In the genomic region with DNA sequence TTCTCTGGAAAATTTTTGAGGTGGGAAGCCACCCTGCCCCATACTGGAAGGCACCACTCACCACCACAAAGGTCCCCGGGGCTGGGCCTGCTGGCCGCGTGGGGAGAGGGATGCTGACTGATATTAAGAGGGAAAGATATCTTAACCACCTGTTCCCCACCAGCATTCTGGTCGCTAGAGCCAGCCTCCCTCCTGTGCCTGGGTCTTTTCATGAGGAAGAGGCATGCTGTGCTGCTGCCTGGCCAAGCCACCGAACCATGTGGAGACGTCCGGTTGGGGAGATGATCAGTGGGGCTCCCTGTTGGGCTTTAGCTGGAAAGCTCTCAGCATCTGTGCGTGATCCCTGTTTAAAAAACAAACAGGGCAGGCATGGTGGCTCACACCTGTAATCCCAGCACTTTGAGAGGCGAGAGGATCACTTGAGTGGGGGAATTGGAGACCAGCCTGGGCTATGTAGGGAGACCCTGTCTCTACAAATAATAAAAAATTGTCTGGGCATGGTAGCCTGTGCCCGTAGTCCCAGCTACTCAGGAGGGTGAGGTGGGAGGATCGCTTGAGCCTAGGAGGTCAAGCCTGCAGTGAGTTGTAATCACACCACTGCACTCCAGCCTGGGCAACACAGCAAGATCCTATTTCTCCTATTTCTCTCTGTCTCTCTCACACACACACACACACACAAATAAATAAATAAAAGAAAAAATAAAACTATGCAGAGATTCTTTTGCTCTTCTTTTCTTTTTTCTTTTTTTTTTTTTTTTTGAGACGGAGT, we compare ENCODE assay signal across 8 cellular contexts. TPM values are rescaled to one million over a fixed set of nuclear protein-coding genes. Genes with fewer than 3 reads are reported as not detected.
DNase-seq lines count a peak whose midpoint lies in the region; ATAC-seq, FAIRE-seq and TF ChIP-seq lines count a peak whose summit lies in the region.

No MANE protein-coding gene starts in this region.

- H3K27me3 ChIP-seq in OCI-LY3 (ENCODE audit: low read depth, low read length) (no peaks in the 10 kb centered on the region), adrenal gland (no peaks in the 10 kb centered on the region)

- peaks cover 58% of the 10 kb centered on the region for H3K79me2 ChIP-seq in OCI-LY3 (ENCODE audit: low read length)

- peak overlapping the region; percentile 87 for H3K27ac ChIP-seq in OCI-LY3 (ENCODE audit: low read length)
- peak overlapping the region in 4 of 5 donors; percentile 90 to 99 (median 91) for H3K27ac ChIP-seq in adrenal gland

- H2AFZ ChIP-seq in OCI-LY3 (ENCODE audit: low read depth, low read length) = peak overlapping the region; percentile 89; the same call in 1 of the 2 replicates

- ATAC-seq in HG02588 (IDR thresholded peaks at IDR 0.05; ENCODE audit: unreplicated experiment) = no peak

- WGBS in adrenal gland, 4 donors = 27 to 46% (median 33%) methylated on average over 8 to 12 of the region's 12 CpGs

- H3K4me1 ChIP-seq in OCI-LY3 (ENCODE audit: low read length) = peaks cover 26% of the 10 kb centered on the region
- H3K4me1 ChIP-seq in adrenal gland (replicated peaks in 1 of 2) = peaks cover 15 to 46% of the 10 kb centered on the region in 2 donors

- TF ChIP-seq POLR2A in adrenal gland (IDR thresholded peaks at IDR 0.05) = no peak

- intact Hi-C loops in adrenal gland (cut with DNase I) = loop anchor here in 1 of 2 donors (5.0 kb wide), 1 partner anchor 34 kb away; no protein-coding TSS in a partner anchor

- H3K36me3 ChIP-seq in OCI-LY3 (replicated peaks; ENCODE audit: low read depth, low read length) (no peaks in the 10 kb centered on the region), adrenal gland (replicated peaks in 1 of 2) (peaks cover 0 to 12% of the 10 kb centered on the region in 2 donors)

- H3K4me3 ChIP-seq in OCI-LY3 (ENCODE audit: low read length) (peak overlapping the region; percentile 89), adrenal gland (peak overlapping the region; percentile 63 to 87 (median 76))

- DNase-seq in ELF-1 (ENCODE audit: low read depth, low spot score) (peak; percentile 47), adrenal gland (peak in 4 of 7 donors; percentile 12 to 58 (median 26)), iPS-NIHi11 (ENCODE audit: low spot score) (peak; percentile 31), HTR-8/SVneo (ENCODE audit: insufficient read length, low spot score) (no peak), occipital lobe (lab: John Stamatoyannopoulos, UW) (no peak)
- peak; percentile 31 to 43 (median 35) for DNase-seq in stimulated activated CD4-positive, alpha-beta T cell treated with anti-CD3 and anti-CD28 coated beads, Interleukin-12 subunit alpha, Interleukin-12 subunit beta, amount 100 ng/mL, for 48 hours (ENCODE audit: low read depth in 2 of 3, low spot score in 1 of 3)

- TF ChIP-seq CTCF in OCI-LY3 (IDR thresholded peaks at IDR 0.05; ENCODE audit: low read depth, low read length) (no peak), adrenal gland (IDR thresholded peaks at IDR 0.05) (no peak)

- H3K9ac ChIP-seq in OCI-LY3 (ENCODE audit: low read length) = peak overlapping the region; percentile 87

- no peak for FAIRE-seq in HTR-8/SVneo (lab: Jason Lieb, UNC)

- H3K4me2 ChIP-seq in OCI-LY3 (ENCODE audit: low read length) = peak overlapping the region; percentile 80

- H3K9me3 ChIP-seq in OCI-LY3 (ENCODE audit: insufficient read depth, low read length) (no peaks in the 10 kb centered on the region), adrenal gland (replicated peaks in 1 of 3) (no peaks in the 10 kb centered on the region)

- no peaks in the 10 kb centered on the region; the same call in 1 of the 2 replicates for H4K20me1 ChIP-seq in OCI-LY3 (ENCODE audit: insufficient read depth, low read length)

RNA-seq across cellular contexts. Expression of gene KLHL18, which starts 1.0 kb away (rescaled TPM):
- total RNA-seq in adrenal gland (10 to 100 TPM; 10.6 to 62.1 (median 32.5) TPM), occipital lobe (26.5 TPM)
- 10 to 100 TPM; 14.3 to 42.5 (median 20.9) TPM for polyA plus RNA-seq in adrenal gland

RNA-seq across cellular contexts. Expression of gene KIF9, which starts 1.2 kb away (rescaled TPM):
- 1 to 10 TPM; 1.1 to 9.8 (median 5.5) TPM for total RNA-seq in adrenal gland
- 10 to 100 TPM in 1 of 3 donors, 1 to 10 TPM in 2; 3.1 to 12.8 (median 4.2) TPM for polyA plus RNA-seq in adrenal gland
- total RNA-seq in occipital lobe = 3.1 TPM

Comparison
In these comparisons a context has a peak if more than half of its experiments do, and no peak if none do; other contexts are left out.
1. DNase-seq: peak in ELF-1 (single experiment), adrenal gland (4 of 7), iPS-NIHi11 (single experiment) and stimulated activated CD4-positive, alpha-beta T cell treated with anti-CD3 and anti-CD28 coated beads, Interleukin-12 subunit alpha, Interleukin-12 subunit beta, amount 100 ng/mL, for 48 hours (3 of 3); none in HTR-8/SVneo (single experiment) and occipital lobe (single experiment).